In genomic region chr15:72269739-72270138, GRCh38 we compare ENCODE assay signal across 23 cellular contexts. TPM values are rescaled to one million over a fixed set of nuclear protein-coding genes. Genes with fewer than 3 reads are reported as not detected.
"Had no signal": no experiment of that assay in that cellular context is flagged by ENCODE, and none has a peak within 500 bp of the region (broad histone marks: within the 10 kb centered on the region; RNA-seq: fewer than 3 reads in every experiment).

No MANE protein-coding gene starts in this region.

- H3K27me3 Mint-ChIP-seq: activated naive CD8-positive, alpha-beta T cell treated with anti-CD3 and anti-CD28 coated beads, Interleukin-2, amount 50 U/mL, for 24 hours had no signal

- DNase-seq: activated CD4-positive, CD25-positive, alpha-beta regulatory T cell; activated CD8-positive, alpha-beta memory T cell treated with anti-CD3 and anti-CD28 coated beads, Interleukin-2, amount 50 U/mL, for 48 hours; activated CD8-positive, alpha-beta T cell treated with anti-CD3 and anti-CD28 coated beads, Interleukin-2, amount 10 ng/mL, durations not matched to agents 7 days and 5 days; activated gamma-delta T cell; activated naive CD4-positive, alpha-beta T cell treated with anti-CD3 and anti-CD28 coated beads for 36 hours; activated naive CD8-positive, alpha-beta T cell treated with anti-CD3 and anti-CD28 coated beads, Interleukin-2, amount 50 U/mL, for 24 hours; activated T-cell treated with anti-CD3 and anti-CD28 coated beads, Interleukin-2, amount 50 U/mL, for 4 hours; amniotic stem cell; brain microvascular endothelial cell; cerebellar nuclear complex; Karpas-422; NCI-H1048; NCI-H146; NCI-H187 treated with DMSO at 0.1 percent for 48 hours; NCI-H2081 treated with DMSO at 0.1 percent for 48 hours; NCI-H446; NCI-H524; Peyer's patch; SHP77 treated with DMSO at 0.1 percent for 48 hours; T-helper 2 cell had no signal

- H3K27ac Mint-ChIP-seq: activated naive CD4-positive, alpha-beta T cell treated with anti-CD3 and anti-CD28 coated beads for 36 hours had no signal

- ATAC-seq: activated CD8-positive, alpha-beta T cell treated with anti-CD3 and anti-CD28 coated beads, Interleukin-2, amount 10 ng/mL, durations not matched to agents 7 days and 5 days; activated naive CD8-positive, alpha-beta T cell treated with anti-CD3 and anti-CD28 coated beads, Interleukin-2, amount 50 U/mL, for 24 hours; activated T-cell treated with anti-CD3 and anti-CD28 coated beads, Interleukin-2, amount 50 U/mL, for 4 hours had no signal

- H3K4me3 Mint-ChIP-seq: activated CD8-positive, alpha-beta T cell treated with anti-CD3 and anti-CD28 coated beads, Interleukin-2, amount 10 ng/mL, durations not matched to agents 7 days and 5 days had no signal

- H3K9me3 ChIP-seq: Peyer's patch had no signal

- H3K27me3 ChIP-seq: brain microvascular endothelial cell, cardiac muscle cell, Peyer's patch had no signal

- FAIRE-seq: astrocyte had no signal

- H3K9me3 Mint-ChIP-seq: activated naive CD4-positive, alpha-beta T cell treated with anti-CD3 and anti-CD28 coated beads for 36 hours; activated naive CD8-positive, alpha-beta T cell treated with anti-CD3 and anti-CD28 coated beads, Interleukin-2, amount 50 U/mL, for 24 hours; activated T-cell treated with anti-CD3 and anti-CD28 coated beads, Interleukin-2, amount 50 U/mL, for 4 hours had no signal

- H3K4me3 ChIP-seq: cardiac muscle cell, Peyer's patch had no signal

- H3K27ac ChIP-seq: brain microvascular endothelial cell, cardiac muscle cell, Peyer's patch, VCaP had no signal

RNA-seq across cellular contexts. Expression of gene CELF6, which starts 50.2 kb away (rescaled TPM):
- total RNA-seq: astrocyte had no signal
